ENCODE assay signal across 12 cellular contexts in the genomic region with DNA sequence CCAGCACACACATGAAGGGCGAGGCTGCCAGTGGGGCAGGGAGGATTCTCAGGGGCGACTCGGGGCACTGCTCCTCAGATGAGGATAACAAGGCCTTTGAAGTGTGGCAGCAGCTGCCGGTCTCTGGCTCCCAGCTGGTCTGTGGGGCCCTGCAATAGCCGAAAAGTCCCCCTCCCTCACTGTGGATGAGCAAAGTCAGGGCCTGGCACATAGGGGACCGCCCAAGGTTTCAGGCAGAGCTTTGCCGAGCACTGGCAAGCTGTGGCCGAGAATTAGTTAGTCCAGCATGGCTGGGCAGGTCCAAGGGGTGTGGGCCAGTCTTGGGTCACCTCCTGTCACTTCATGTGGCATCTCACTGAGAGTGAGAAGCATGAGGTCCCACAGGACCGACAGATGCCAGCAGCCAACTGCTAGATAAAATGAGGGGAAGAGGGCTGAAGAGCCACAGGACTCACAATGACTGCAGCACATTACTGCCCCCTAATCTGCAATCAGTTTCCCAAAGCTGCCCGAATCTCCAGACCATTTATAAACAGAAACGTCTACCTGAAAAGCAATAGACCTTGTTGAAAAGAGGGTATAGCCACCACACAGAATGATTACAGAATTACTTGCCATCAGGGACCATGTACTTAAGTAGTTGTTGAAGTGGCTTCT. TPM values are rescaled to one million over a fixed set of nuclear protein-coding genes. Genes with fewer than 3 reads are reported as not detected.
DNase-seq lines count a peak whose midpoint lies in the region; ATAC-seq and TF ChIP-seq lines count a peak whose summit lies in the region.
"Had no signal": no experiment of that assay in that cellular context is flagged by ENCODE, and none has a peak within 500 bp of the region (broad histone marks: within the 10 kb centered on the region; RNA-seq: fewer than 3 reads in every experiment).

No MANE protein-coding gene starts in this region.

- intact Hi-C loops in left ventricle myocardium inferior (cut with micrococcal nuclease) = no loop called here
- intact Hi-C loops in left ventricle myocardium superior (cut with micrococcal nuclease) = no loop called here
- intact Hi-C loops in uterus (cut with DNase I; ENCODE audit: low total_unique reads) = no loop called here

- no peak overlapping the region for H3K27ac Mint-ChIP-seq in chondrocyte (ENCODE audit: unreplicated experiment)
- H3K27ac Mint-ChIP-seq: activated CD4-positive, alpha-beta memory T cell treated with anti-CD3 and anti-CD28 coated beads for 36 hours had no signal

- H3K36me3 Mint-ChIP-seq in chondrocyte (ENCODE audit: low read depth) = no peaks in the 10 kb centered on the region
- H3K36me3 Mint-ChIP-seq: activated CD4-positive, alpha-beta memory T cell treated with anti-CD3 and anti-CD28 coated beads for 36 hours had no signal

- H3K4me3 ChIP-seq in left ventricle myocardium inferior (peak overlapping the region; percentile 69), uterus (peak overlapping the region in 1 of 2 donors; percentile 46)

- ATAC-seq in left ventricle myocardium superior (no peak), GM21528 (IDR thresholded peaks at IDR 0.05; ENCODE audit: low FRiP score, unreplicated experiment) (no peak)

- TF ChIP-seq POLR2A in uterus (IDR thresholded peaks at IDR 0.05) = no peak

- H3K9me3 ChIP-seq in left ventricle myocardium inferior (replicated peaks) (no peaks in the 10 kb centered on the region), uterus (no peaks in the 10 kb centered on the region)

- H3K27ac ChIP-seq in left ventricle myocardium inferior (replicated peaks) (peak overlapping the region; percentile 85), cingulate gyrus (ENCODE audit: low read depth, low read length) (peak overlapping the region; percentile 98), uterus (peak overlapping the region; percentile 65 to 79)
- H3K27ac ChIP-seq: parathyroid adenoma had no signal

- H3K36me3 ChIP-seq in left ventricle myocardium inferior (no peaks in the 10 kb centered on the region), uterus (no peaks in the 10 kb centered on the region)

- no peaks in the 10 kb centered on the region for H3K9me3 Mint-ChIP-seq in chondrocyte (ENCODE audit: low read depth)
- H3K9me3 Mint-ChIP-seq: activated CD4-positive, alpha-beta memory T cell treated with anti-CD3 and anti-CD28 coated beads for 36 hours had no signal

- H3K4me1 Mint-ChIP-seq in chondrocyte (ENCODE audit: low read depth) = peaks cover 10% of the 10 kb centered on the region

- DNase-seq in left ventricle myocardium inferior = no peak
- DNase-seq in left ventricle myocardium superior = no peak
- DNase-seq in occipital lobe (lab: John Stamatoyannopoulos, UW) = peak; percentile 19
- DNase-seq in uterus = no peak
- no peak for DNase-seq in dedifferentiated amniotic fluid mesenchymal stem cell (ENCODE audit: extremely low spot score)
- DNase-seq in chondrocyte (ENCODE audit: low spot score) = no peak
- DNase-seq: activated CD4-positive, alpha-beta memory T cell treated with anti-CD3 and anti-CD28 coated beads for 36 hours; kidney glomerular epithelial cell; trophoblast cell had no signal

- no peaks in the 10 kb centered on the region for H3K27me3 ChIP-seq in left ventricle myocardium inferior (ENCODE audit: low read depth)
- H3K27me3 ChIP-seq in uterus = no peaks in the 10 kb centered on the region

- no peak overlapping the region for H3K4me3 Mint-ChIP-seq in chondrocyte (ENCODE audit: unreplicated experiment)
- H3K4me3 Mint-ChIP-seq: activated CD4-positive, alpha-beta memory T cell treated with anti-CD3 and anti-CD28 coated beads for 36 hours had no signal

- no peak for TF ChIP-seq CTCF in left ventricle myocardium inferior (IDR thresholded peaks at IDR 0.05; ENCODE audit: borderline replicate concordance)
- no peak for TF ChIP-seq CTCF in uterus (IDR thresholded peaks at IDR 0.05)
- no peak for TF ChIP-seq CTCF in chondrocyte (IDR thresholded peaks at IDR 0.05)

- peaks cover 38% of the 10 kb centered on the region for H3K4me1 ChIP-seq in left ventricle myocardium inferior
- H3K4me1 ChIP-seq in uterus = peaks cover 4 to 19% of the 10 kb centered on the region in 2 donors

- peaks cover 8% of the 10 kb centered on the region for H3K27me3 Mint-ChIP-seq in chondrocyte (ENCODE audit: low read depth)
- H3K27me3 Mint-ChIP-seq: activated CD4-positive, alpha-beta memory T cell treated with anti-CD3 and anti-CD28 coated beads for 36 hours had no signal

RNA-seq across cellular contexts. Expression of gene TEF, which starts 12.5 kb away (rescaled TPM):
- 20.1 TPM for total RNA-seq in left ventricle myocardium inferior
- total RNA-seq in left ventricle myocardium superior = 25.4 TPM
- 10.0 TPM for total RNA-seq in occipital lobe
- 10 to 100 TPM in 2 of 4 donors, 1 to 10 TPM in 2; 8.5 to 73.7 (median 15.1) TPM for total RNA-seq in uterus
- 3.2 to 5.9 TPM (median 3.6 TPM) in 3 replicates for total RNA-seq in chondrocyte
